15 cellular contexts compared by ENCODE assay signal in genomic region chr13:44084146-44084545, GRCh38.
DNase-seq lines count a peak whose midpoint lies in the region; ATAC-seq, FAIRE-seq and TF ChIP-seq lines count a peak whose summit lies in the region.
"Had no signal": no experiment of that assay in that cellular context is flagged by ENCODE, and none has a peak within 500 bp of the region (broad histone marks: within the 10 kb centered on the region; RNA-seq: fewer than 3 reads in every experiment).

No MANE protein-coding gene starts in this region.

- no peak overlapping the region for H3K9ac ChIP-seq in H1 (replicated peaks in 1 of 4; ENCODE audit: extremely low read depth in 1 of 4, low read depth in 3 of 4, low read length in 3 of 4)
- H3K9ac ChIP-seq: BLaER1 treated with 17β-estradiol and CSF1 and Interleukin-3, amounts not matched to agents 10 nM and 100 nM; GM23248 had no signal

- H3K4me2 ChIP-seq in H1 (ENCODE audit: insufficient read depth in 1 of 2, low read depth in 2 of 2, low read length in 2 of 2) = no peak overlapping the region
- H3K4me2 ChIP-seq: BLaER1 treated with 17β-estradiol and CSF1 and Interleukin-3, amounts not matched to agents 10 nM and 100 nM had no signal

- H3K36me3 ChIP-seq in right atrium auricular region (no peaks in the 10 kb centered on the region), H1 (ENCODE audit: control insufficient read depth in 2 of 4, insufficient read depth in 4 of 4, low read length in 3 of 4) (no peaks in the 10 kb centered on the region; a peak in 1 of 8 replicates), gastrocnemius medialis (no peaks in the 10 kb centered on the region), upper lobe of right lung (no peaks in the 10 kb centered on the region)
- H3K36me3 ChIP-seq: BLaER1 treated with 17β-estradiol and CSF1 and Interleukin-3, amounts not matched to agents 10 nM and 100 nM had no signal

- no peak overlapping the region for H3K18ac ChIP-seq in H1 (ENCODE audit: extremely low read depth, low read length)

- H3K27me3 ChIP-seq in right atrium auricular region (no peaks in the 10 kb centered on the region), H1 (replicated peaks in 1 of 4; ENCODE audit: control insufficient read depth in 3 of 4, extremely low read depth in 1 of 4, insufficient read depth in 3 of 4, low read length in 3 of 4) (no peaks in the 10 kb centered on the region), gastrocnemius medialis (no peaks in the 10 kb centered on the region), upper lobe of right lung (no peaks in the 10 kb centered on the region)
- H3K27me3 ChIP-seq: BLaER1 treated with 17β-estradiol and CSF1 and Interleukin-3, amounts not matched to agents 10 nM and 100 nM had no signal

- H2BK5ac ChIP-seq in H1 (ENCODE audit: low read depth, low read length) = no peak overlapping the region

- TF ChIP-seq POLR2A in H1 (IDR thresholded peaks at IDR 0.05; ENCODE audit: control extremely low read depth in 1 of 2, low read depth in 2 of 2, low read length in 2 of 2) (no peak), gastrocnemius medialis (IDR thresholded peaks at IDR 0.05) (no peak)

- TF ChIP-seq RAD21 in H1 (IDR thresholded peaks at IDR 0.05 in 1 of 2, conservative IDR thresholded peaks at IDR 0.05 in 1 of 2; ENCODE audit: low read depth in 2 of 2, low read length in 2 of 2) = no peak

- no peak for TF ChIP-seq CTCF in right atrium auricular region (IDR thresholded peaks at IDR 0.05)
- TF ChIP-seq CTCF in H1 (IDR thresholded peaks at IDR 0.05; ENCODE audit: control extremely low read depth in 1 of 3, insufficient read depth in 1 of 3, low read depth in 1 of 3, low read length in 3 of 3) = no peak
- no peak for TF ChIP-seq CTCF in gastrocnemius medialis (IDR thresholded peaks at IDR 0.05 in 4 of 5, conservative IDR thresholded peaks at IDR 0.05 in 1 of 5)
- TF ChIP-seq CTCF in upper lobe of right lung (IDR thresholded peaks at IDR 0.05) = no peak

- POLR2A ChIA-PET in H1 (lab: Charles Lee; ENCODE audit: partially characterized antibody) = no interaction called here

- H3K4me3 ChIP-seq in right atrium auricular region = no peak overlapping the region
- H3K4me3 ChIP-seq in H1 (ENCODE audit: extremely low read depth in 1 of 4, insufficient read depth in 2 of 4, low read depth in 3 of 4, low read length in 4 of 4) = no peak overlapping the region
- H3K4me3 ChIP-seq in gastrocnemius medialis = no peak overlapping the region
- H3K4me3 ChIP-seq in upper lobe of right lung = no peak overlapping the region
- H3K4me3 ChIP-seq: BLaER1 treated with 17β-estradiol and CSF1 and Interleukin-3, amounts not matched to agents 10 nM and 100 nM; GM12878; GM23248 had no signal

- no peaks in the 10 kb centered on the region for H3K79me1 ChIP-seq in H1 (ENCODE audit: low read depth, low read length)

- no peak overlapping the region for H3K14ac ChIP-seq in H1 (ENCODE audit: insufficient read length)

- no peaks in the 10 kb centered on the region for H3K79me2 ChIP-seq in H1 (ENCODE audit: control insufficient read depth in 1 of 2, insufficient read depth in 2 of 2, low read length in 2 of 2)

- no peak overlapping the region; the same call in 1 of the 2 replicates for H2BK20ac ChIP-seq in H1 (ENCODE audit: low read length)

- H2AK5ac ChIP-seq in H1 (ENCODE audit: low read depth, low read length) = no peak overlapping the region; the same call in 1 of the 2 replicates

- no peaks in the 10 kb centered on the region for H3K9me3 ChIP-seq in right atrium auricular region
- H3K9me3 ChIP-seq in H1 (ENCODE audit: insufficient read depth in 2 of 2, low read depth in 1 of 2, low read length in 1 of 2) = peaks cover 5% of the 10 kb centered on the region in 2 experiments; a peak in 1 of 4 replicates
- H3K9me3 ChIP-seq in gastrocnemius medialis = no peaks in the 10 kb centered on the region
- no peaks in the 10 kb centered on the region for H3K9me3 ChIP-seq in upper lobe of right lung

- TF ChIP-seq EP300 in H1 (IDR thresholded peaks at IDR 0.05; ENCODE audit: borderline replicate concordance in 1 of 2, low read depth in 2 of 2, low read length in 2 of 2) = no peak

- no peaks in the 10 kb centered on the region for H4K20me1 ChIP-seq in H1 (replicated peaks in 1 of 2; ENCODE audit: control insufficient read depth in 1 of 2, insufficient read depth in 2 of 2, low read length in 2 of 2)
- H4K20me1 ChIP-seq: BLaER1 treated with 17β-estradiol and CSF1 and Interleukin-3, amounts not matched to agents 10 nM and 100 nM had no signal

- no peak overlapping the region for H4K8ac ChIP-seq in H1 (ENCODE audit: extremely low read depth, insufficient read depth, low read length)

- H4K5ac ChIP-seq in H1 (ENCODE audit: insufficient read length, low read depth, low read length) = no peak overlapping the region

- ATAC-seq in Right ventricle myocardium superior (ENCODE audit: poor library complexity) (peak; percentile 68), gastrocnemius medialis (peak; percentile 65 to 93), upper lobe of right lung (no peak)
- ATAC-seq: CD8-positive, alpha-beta T cell; GM12878; HCT116 had no signal

- no peak overlapping the region for H2BK15ac ChIP-seq in H1 (ENCODE audit: low read length)

- no peaks in the 10 kb centered on the region for H3K4me1 ChIP-seq in right atrium auricular region
- H3K4me1 ChIP-seq in H1 (replicated peaks in 1 of 4; ENCODE audit: control insufficient read depth in 3 of 4, insufficient read depth in 4 of 4, low read length in 3 of 4) = peaks cover 0 to 6% (median 4%) of the 10 kb centered on the region in 4 experiments; a peak in 4 of 7 replicates
- H3K4me1 ChIP-seq in gastrocnemius medialis = no peaks in the 10 kb centered on the region
- H3K4me1 ChIP-seq in upper lobe of right lung = no peaks in the 10 kb centered on the region

- in situ Hi-C loops in gastrocnemius medialis (cut with MboI; ENCODE audit: low sequenced_read_pairs in 4 of 4) = no loop called here

- no peak overlapping the region for H3K4ac ChIP-seq in H1 (replicated peaks; ENCODE audit: insufficient read length, low read depth, low read length)

- no peaks in the 10 kb centered on the region for H3K23me2 ChIP-seq in H1 (ENCODE audit: low read depth, low read length)

- H3K27ac ChIP-seq in right atrium auricular region (no peak overlapping the region), H1 (ENCODE audit: low read depth, low read length) (no peak overlapping the region), gastrocnemius medialis (no peak overlapping the region), upper lobe of right lung (no peak overlapping the region)
- H3K27ac ChIP-seq: BLaER1 treated with 17β-estradiol and CSF1 and Interleukin-3, amounts not matched to agents 10 nM and 100 nM; GM23248 had no signal

- H2AFZ ChIP-seq in H1 (ENCODE audit: low read length) = peak overlapping the region; percentile 85; the same call in 1 of the 2 replicates
- H2AFZ ChIP-seq: GM23248 had no signal

- WGBS in H1 (ENCODE audit: extremely low coverage in 1 of 2, insufficient coverage in 1 of 2, insufficient read length in 1 of 2, insufficient replicate concordance in 2 of 2, low coverage in 1 of 2, low lambda C conversion rate in 2 of 2, missing lambda C conversion rate in 1 of 2), 2 experiments = 98% methylated on average over 3 of the region's 3 CpGs; no CpG with 5 or more reads in 1 of the 2 experiments

- intact Hi-C loops in Right ventricle myocardium superior (cut with DNase I) (no loop called here), gastrocnemius medialis (cut with DNase I; ENCODE audit: low total_unique reads) (no loop called here), upper lobe of right lung (cut with DNase I) (no loop called here)

- CTCF ChIA-PET in H1 (lab: Charles Lee; ENCODE audit: partially characterized antibody) = no interaction called here

- FAIRE-seq in H1 (lab: Jason Lieb, UNC) = no peak
- FAIRE-seq: GM12878, H54 had no signal

- no peak overlapping the region for H4K91ac ChIP-seq in H1 (replicated peaks; ENCODE audit: insufficient read length, low read length)

- DNase-seq in Right ventricle myocardium superior (no peak), right atrium auricular region (ENCODE audit: low spot score) (no peak), NCI-H446 treated with DMSO at 0.1 percent for 48 hours (lab: John Stamatoyannopoulos, UW) (peak; percentile 92), H1 (ENCODE audit: low read depth in 1 of 2, low spot score in 2 of 2) (no peak), gastrocnemius medialis (peak in 1 of 2 donors; percentile 13), upper lobe of right lung (no peak), HCEC 1CT (no peak)
- DNase-seq: Calu3; CD8-positive, alpha-beta T cell; DMS79 treated with DMSO at 0.1 percent for 48 hours; GM23248 had no signal

- no peak overlapping the region for H2BK120ac ChIP-seq in H1 (replicated peaks; ENCODE audit: low read depth, low read length)

- no peak overlapping the region for H3K56ac ChIP-seq in H1 (replicated peaks; ENCODE audit: insufficient read length, low read depth, low read length)

- H3K23ac ChIP-seq in H1 (ENCODE audit: insufficient read length) = no peak overlapping the region

- H2BK12ac ChIP-seq in H1 (ENCODE audit: low read depth, low read length) = no peak overlapping the region

TF ChIP-seq in H1, 55 proteins besides CTCF, POLR2A, EP300 and RAD21:
- TF ChIP-seq SP2 (IDR thresholded peaks at IDR 0.05; ENCODE audit: low read length) (no peak), RBBP5 (IDR thresholded peaks at IDR 0.05; ENCODE audit: borderline replicate concordance, low read depth, low read length) (no peak), GTF2F1 (IDR thresholded peaks at IDR 0.05; ENCODE audit: borderline replicate concordance, low read depth, low read length) (no peak), HDAC6 (IDR thresholded peaks at IDR 0.05; ENCODE audit: low read depth, low read length) (no peak), RXRA (IDR thresholded peaks at IDR 0.05; ENCODE audit: insufficient read depth, low read depth, low read length) (no peak), JUN (IDR thresholded peaks at IDR 0.05; ENCODE audit: low read depth, low read length) (no peak), SUZ12 (IDR thresholded peaks at IDR 0.05; ENCODE audit: low read length) (no peak), POU5F1 (IDR thresholded peaks at IDR 0.05; ENCODE audit: low read depth, low read length) (no peak)
- TF ChIP-seq, protein P1, sequence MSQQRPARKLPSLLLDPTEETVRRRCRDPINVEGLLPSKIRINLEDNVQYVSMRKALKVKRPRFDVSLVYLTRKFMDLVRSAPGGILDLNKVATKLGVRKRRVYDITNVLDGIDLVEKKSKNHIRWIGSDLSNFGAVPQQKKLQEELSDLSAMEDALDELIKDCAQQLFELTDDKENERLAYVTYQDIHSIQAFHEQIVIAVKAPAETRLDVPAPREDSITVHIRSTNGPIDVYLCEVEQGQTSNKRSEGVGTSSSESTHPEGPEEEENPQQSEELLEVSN (IDR thresholded peaks at IDR 0.05) = no peak
TF ChIP-seq in H1: peak in this region for 0.
